ENCODE assay signal across 10 cellular contexts in the genomic region with DNA sequence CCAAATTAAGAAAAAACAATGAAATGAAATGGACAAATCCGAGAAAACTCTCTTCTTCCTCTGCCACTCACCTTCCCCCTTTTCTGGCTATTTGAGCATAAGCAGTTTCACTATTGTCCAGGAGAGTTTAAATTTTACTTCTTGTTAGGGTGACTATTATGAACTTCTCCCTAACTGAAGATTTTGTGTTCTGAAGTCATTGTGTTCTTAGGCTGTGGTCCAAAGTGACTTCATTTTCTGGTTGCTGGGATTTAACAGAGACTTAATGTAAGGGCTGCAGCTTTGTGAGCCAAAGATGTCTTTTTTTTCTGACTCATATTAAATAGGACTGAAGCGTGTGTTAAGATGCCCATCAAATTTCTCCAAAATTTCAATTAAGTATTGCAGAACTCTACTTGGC. TPM values are rescaled to one million over a fixed set of nuclear protein-coding genes. Genes with fewer than 3 reads are reported as not detected.
DNase-seq lines count a peak whose midpoint lies in the region; ATAC-seq and TF ChIP-seq lines count a peak whose summit lies in the region.
"Had no signal": no experiment of that assay in that cellular context is flagged by ENCODE, and none has a peak within 500 bp of the region (broad histone marks: within the 10 kb centered on the region; RNA-seq: fewer than 3 reads in every experiment).

No MANE protein-coding gene starts in this region.

- H3K36me3 ChIP-seq in HUES64 (ENCODE audit: insufficient read depth, low read length): no peaks in the 10 kb centered on the region
- no peaks in the 10 kb centered on the region for H3K36me3 ChIP-seq in left lung
- no peaks in the 10 kb centered on the region for H3K36me3 ChIP-seq in transverse colon

- no peak for DNase-seq in chondrocyte (ENCODE audit: low spot score)
- DNase-seq in left lung: no peak
- no peak for DNase-seq in transverse colon
- no peak for DNase-seq in stimulated activated CD4-positive, alpha-beta T cell treated with anti-CD3 and anti-CD28 coated beads, Interleukin-4, amount 100 ng/mL, for 1 hour
- DNase-seq in HPDE6-E6E7 (ENCODE audit: extremely low spot score): no peak
- no peak for DNase-seq in D341Med (ENCODE audit: low spot score)
- no peak for DNase-seq in effector CD4-positive, alpha-beta T cell
- DNase-seq: NCI-H1436, substantia nigra had no signal

- no peak for TF ChIP-seq EP300 in transverse colon (IDR thresholded peaks at IDR 0.05; ENCODE audit: low read depth)

- 100% methylated on average over 2 of the region's 2 CpGs for WGBS in HUES64
- 52 to 57% methylated on average over 2 of the region's 2 CpGs for WGBS in transverse colon (ENCODE audit: low coverage in 1 of 2), 2 donors

- H3K4me1 Mint-ChIP-seq in chondrocyte (ENCODE audit: low read depth): peaks cover 48% of the 10 kb centered on the region

- H3K9ac ChIP-seq in HUES64 (ENCODE audit: low read depth, low read length): no peak overlapping the region; the same call in 1 of the 2 replicates

- H3K4me1 ChIP-seq in HUES64 (ENCODE audit: insufficient read depth, low read length) (peaks cover 28% of the 10 kb centered on the region), left lung (peaks cover 0 to 6% of the 10 kb centered on the region in 2 donors), transverse colon (peaks cover 0 to 19% (median 3%) of the 10 kb centered on the region in 4 donors)

- H3K4me3 Mint-ChIP-seq in chondrocyte (ENCODE audit: unreplicated experiment): peak overlapping the region; percentile 47

- H3K9me3 ChIP-seq in HUES64 (ENCODE audit: insufficient read depth, low read depth, low read length): peaks cover 22% of the 10 kb centered on the region
- H3K9me3 ChIP-seq in left lung: peaks cover 0 to 12% of the 10 kb centered on the region in 2 donors
- no peaks in the 10 kb centered on the region for H3K9me3 ChIP-seq in transverse colon

- H3K9me3 Mint-ChIP-seq in chondrocyte (ENCODE audit: low read depth): peaks cover 14% of the 10 kb centered on the region

- H3K27ac Mint-ChIP-seq in chondrocyte (ENCODE audit: unreplicated experiment): peak overlapping the region; percentile 81

- H3K27me3 ChIP-seq in HUES64 (ENCODE audit: insufficient read depth, low read length): no peaks in the 10 kb centered on the region
- no peaks in the 10 kb centered on the region for H3K27me3 ChIP-seq in left lung
- H3K27me3 ChIP-seq in transverse colon: no peaks in the 10 kb centered on the region

- no peaks in the 10 kb centered on the region for H3K36me3 Mint-ChIP-seq in chondrocyte (ENCODE audit: low read depth)

- no peak for TF ChIP-seq POLR2A in transverse colon (IDR thresholded peaks at IDR 0.05)

- no peak overlapping the region for H3K4me3 ChIP-seq in HUES64 (ENCODE audit: low read length)
- H3K4me3 ChIP-seq in left lung: no peak overlapping the region
- H3K4me3 ChIP-seq in transverse colon: no peak overlapping the region

- no peaks in the 10 kb centered on the region for H3K27me3 Mint-ChIP-seq in chondrocyte (ENCODE audit: low read depth)

- in situ Hi-C loops in transverse colon (cut with MboI; ENCODE audit: low pct_ligation_motif_present in 1 of 4, low pct_unique_long_range_greater_than_20kb in 1 of 4, low sequenced_read_pairs in 3 of 4): no loop called here

- TF ChIP-seq CTCF in chondrocyte (IDR thresholded peaks at IDR 0.05) (no peak), left lung (IDR thresholded peaks at IDR 0.05) (no peak), transverse colon (IDR thresholded peaks at IDR 0.05) (no peak)

- intact Hi-C loops in left lung (cut with DNase I): no loop called here
- intact Hi-C loops in transverse colon (cut with DNase I; ENCODE audit: low total_unique reads): no loop called here

- ATAC-seq in left lung: peak; percentile 69

- H3K27ac ChIP-seq in HUES64 (ENCODE audit: low read depth, low read length): 0 out of 2 replicates have a peak overlapping the region, but pooled peaks have one; percentile 0
- peak overlapping the region in 1 of 2 donors; percentile 40 for H3K27ac ChIP-seq in left lung
- peak overlapping the region; percentile 3 to 69 (median 48) for H3K27ac ChIP-seq in transverse colon

RNA-seq across cellular contexts. Expression of gene FSTL1, which starts 46.5 kb away (rescaled TPM):
- 142 TPM for polyA plus RNA-seq in HUES64 (2013, experiment 1 of 2)
- 186 TPM for polyA plus RNA-seq in HUES64 (2013, experiment 2 of 2)
- 2,561 to 3,511 TPM (median 3,398 TPM) in 3 replicates for total RNA-seq in chondrocyte
- 100 to 1,000 TPM; 265 to 530 TPM for total RNA-seq in left lung
- 100 to 1,000 TPM in 1 of 4 donors, 10 to 100 TPM in 3; 81.2 to 106 (median 91.8) TPM for total RNA-seq in transverse colon
